13 cellular contexts compared by ENCODE assay signal in the genomic region with DNA sequence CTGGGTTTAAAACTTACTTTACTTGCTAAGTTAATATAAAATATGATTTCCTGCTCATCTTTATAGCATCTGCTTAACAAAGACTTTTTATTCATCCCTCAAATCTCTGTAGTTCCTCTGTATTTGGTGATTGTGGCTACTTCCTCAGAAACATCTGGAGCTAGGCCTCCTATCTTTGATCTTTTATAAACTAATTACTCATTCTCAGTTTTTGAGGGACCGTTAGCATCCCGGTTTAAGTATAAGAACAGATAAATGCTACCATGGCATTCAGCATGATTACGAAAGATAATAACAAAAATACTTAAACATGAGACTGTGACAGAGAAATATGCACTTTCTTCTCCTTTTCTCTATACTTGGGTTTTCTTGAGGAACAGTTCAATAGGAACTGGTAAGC.
A peak's percentile ranks its signal among the peaks of the same experiment; 100 is the strongest.
DNase-seq lines count a peak whose midpoint lies in the region; ATAC-seq and TF ChIP-seq lines count a peak whose summit lies in the region.
"Had no signal": no experiment of that assay in that cellular context is flagged by ENCODE, and none has a peak within 500 bp of the region (broad histone marks: within the 10 kb centered on the region; RNA-seq: fewer than 3 reads in every experiment).

No MANE protein-coding gene starts in this region.

- 36 to 37% methylated on average over 3 of the region's 3 CpGs for WGBS in GM23248 (ENCODE audit: low coverage in 1 of 2, low lambda C conversion rate in 2 of 2, missing lambda C conversion rate in 2 of 2), 2 experiments
- WGBS in upper lobe of left lung, 2 donors: 46 to 62% methylated on average over 3 of the region's 3 CpGs

- H3K9me3 Mint-ChIP-seq in type B pancreatic cell: no peaks in the 10 kb centered on the region
- no peaks in the 10 kb centered on the region for H3K9me3 Mint-ChIP-seq in activated naive CD8-positive, alpha-beta T cell treated with anti-CD3 and anti-CD28 coated beads, Interleukin-2, amount 50 U/mL, for 24 hours
- H3K9me3 Mint-ChIP-seq: CD4-positive, CD25-positive, alpha-beta regulatory T cell had no signal

- H3K9me3 ChIP-seq in GM23248 (ENCODE audit: low read depth) (no peaks in the 10 kb centered on the region), upper lobe of left lung (no peaks in the 10 kb centered on the region)
- H3K9me3 ChIP-seq: Caco-2 had no signal

- TF ChIP-seq CTCF in fibroblast of villous mesenchyme (IDR thresholded peaks at IDR 0.05; ENCODE audit: insufficient read depth, low read depth, low read length) (no peak), type B pancreatic cell (conservative IDR thresholded peaks at IDR 0.05) (no peak), upper lobe of left lung (IDR thresholded peaks at IDR 0.05) (no peak)

- H3K27me3 ChIP-seq in GM23248 (replicated peaks; ENCODE audit: insufficient read depth) (no peaks in the 10 kb centered on the region), upper lobe of left lung (no peaks in the 10 kb centered on the region)

- peaks cover 11% of the 10 kb centered on the region for H3F3A ChIP-seq in GM23248 (ENCODE audit: insufficient read depth)

- H3K27ac ChIP-seq in GM23248 (no peak overlapping the region), upper lobe of left lung (no peak overlapping the region)

- no peaks in the 10 kb centered on the region for H3K36me3 ChIP-seq in GM23248 (ENCODE audit: low read depth)
- no peaks in the 10 kb centered on the region for H3K36me3 ChIP-seq in upper lobe of left lung

- H3K27ac Mint-ChIP-seq in type B pancreatic cell: peak overlapping the region; percentile 76
- no peak overlapping the region for H3K27ac Mint-ChIP-seq in activated naive CD8-positive, alpha-beta T cell treated with anti-CD3 and anti-CD28 coated beads, Interleukin-2, amount 50 U/mL, for 24 hours
- H3K27ac Mint-ChIP-seq: CD4-positive, CD25-positive, alpha-beta regulatory T cell had no signal

- no peak overlapping the region for H3K4me3 ChIP-seq in GM23248
- no peak overlapping the region for H3K4me3 ChIP-seq in fibroblast of villous mesenchyme (ENCODE audit: low read depth, low read length)
- H3K4me3 ChIP-seq in upper lobe of left lung: no peak overlapping the region

- no peak for ATAC-seq in upper lobe of left lung (ENCODE audit: low FRiP score in 2 of 2)
- no peak for ATAC-seq in activated naive CD8-positive, alpha-beta T cell treated with anti-CD3 and anti-CD28 coated beads, Interleukin-2, amount 50 U/mL, for 24 hours

- H3K4me2 ChIP-seq in GM23248 (ENCODE audit: unreplicated experiment): no peak overlapping the region

- no peak overlapping the region for H3K9ac ChIP-seq in GM23248

- no peaks in the 10 kb centered on the region for H3K79me2 ChIP-seq in GM23248 (ENCODE audit: insufficient read depth)

- peaks cover 8% of the 10 kb centered on the region for H3K4me1 ChIP-seq in GM23248 (ENCODE audit: insufficient read depth)
- peaks cover 0 to 20% (median 12%) of the 10 kb centered on the region in 4 donors for H3K4me1 ChIP-seq in upper lobe of left lung

- DNase-seq in GM23248: peak; percentile 13
- peak; percentile 39 for DNase-seq in RPMI7951 (ENCODE audit: low read depth)
- DNase-seq in fibroblast of villous mesenchyme (ENCODE audit: low read depth): peak; percentile 81
- no peak for DNase-seq in type B pancreatic cell (ENCODE audit: extremely low spot score, unreplicated experiment)
- no peak for DNase-seq in activated CD8-positive, alpha-beta memory T cell treated with anti-CD3 and anti-CD28 coated beads for 24 hours
- DNase-seq in upper lobe of left lung: no peak
- no peak for DNase-seq in activated naive CD8-positive, alpha-beta T cell treated with anti-CD3 and anti-CD28 coated beads, Interleukin-2, amount 50 U/mL, for 24 hours
- DNase-seq: Caco-2; CD4-positive, CD25-positive, alpha-beta regulatory T cell; DMS153; NCI-H1092; NCI-H2081 treated with DMSO at 0.1 percent for 48 hours; NCI-H524 treated with DMSO at 0.1 percent for 48 hours had no signal

- H3K9me2 ChIP-seq in GM23248 (ENCODE audit: insufficient read depth): no peaks in the 10 kb centered on the region

- H2AFZ ChIP-seq in GM23248: no peak overlapping the region

- H3K4me1 Mint-ChIP-seq in type B pancreatic cell (ENCODE audit: unreplicated experiment): peaks cover 24% of the 10 kb centered on the region
- H3K4me1 Mint-ChIP-seq in activated naive CD8-positive, alpha-beta T cell treated with anti-CD3 and anti-CD28 coated beads, Interleukin-2, amount 50 U/mL, for 24 hours: no peaks in the 10 kb centered on the region
- H3K4me1 Mint-ChIP-seq: CD4-positive, CD25-positive, alpha-beta regulatory T cell had no signal

- no peaks in the 10 kb centered on the region for H4K20me1 ChIP-seq in GM23248 (ENCODE audit: insufficient read depth)

- H3K27me3 Mint-ChIP-seq in type B pancreatic cell: no peaks in the 10 kb centered on the region
- H3K27me3 Mint-ChIP-seq in activated naive CD8-positive, alpha-beta T cell treated with anti-CD3 and anti-CD28 coated beads, Interleukin-2, amount 50 U/mL, for 24 hours: no peaks in the 10 kb centered on the region
- H3K27me3 Mint-ChIP-seq: CD4-positive, CD25-positive, alpha-beta regulatory T cell had no signal

- no peak overlapping the region for H3K4me3 Mint-ChIP-seq in type B pancreatic cell
- no peak overlapping the region for H3K4me3 Mint-ChIP-seq in activated naive CD8-positive, alpha-beta T cell treated with anti-CD3 and anti-CD28 coated beads, Interleukin-2, amount 50 U/mL, for 24 hours
- H3K4me3 Mint-ChIP-seq: CD4-positive, CD25-positive, alpha-beta regulatory T cell had no signal

- H3K36me3 Mint-ChIP-seq in type B pancreatic cell: no peaks in the 10 kb centered on the region
- H3K36me3 Mint-ChIP-seq in activated naive CD8-positive, alpha-beta T cell treated with anti-CD3 and anti-CD28 coated beads, Interleukin-2, amount 50 U/mL, for 24 hours (ENCODE audit: low read depth): peaks cover 4% of the 10 kb centered on the region

- in situ Hi-C loops in GM23248 (cut with MboI): no loop called here

- TF ChIP-seq EP300 in upper lobe of left lung (IDR thresholded peaks at IDR 0.05): no peak

- no peak for TF ChIP-seq POLR2A in upper lobe of left lung (IDR thresholded peaks at IDR 0.05)

Comparison
In these comparisons a context has a peak if more than half of its experiments do, and no peak if none do; other contexts are left out.
1. DNase-seq: peak in GM23248 (single experiment), RPMI7951 (single experiment) and fibroblast of villous mesenchyme (single experiment); none in type B pancreatic cell (single experiment), activated CD8-positive, alpha-beta memory T cell treated with anti-CD3 and anti-CD28 coated beads for 24 hours (single experiment), upper lobe of left lung (0 of 2) and activated naive CD8-positive, alpha-beta T cell treated with anti-CD3 and anti-CD28 coated beads, Interleukin-2, amount 50 U/mL, for 24 hours (single experiment).